ENCODE assay signal across 22 cellular contexts in the genomic region with DNA sequence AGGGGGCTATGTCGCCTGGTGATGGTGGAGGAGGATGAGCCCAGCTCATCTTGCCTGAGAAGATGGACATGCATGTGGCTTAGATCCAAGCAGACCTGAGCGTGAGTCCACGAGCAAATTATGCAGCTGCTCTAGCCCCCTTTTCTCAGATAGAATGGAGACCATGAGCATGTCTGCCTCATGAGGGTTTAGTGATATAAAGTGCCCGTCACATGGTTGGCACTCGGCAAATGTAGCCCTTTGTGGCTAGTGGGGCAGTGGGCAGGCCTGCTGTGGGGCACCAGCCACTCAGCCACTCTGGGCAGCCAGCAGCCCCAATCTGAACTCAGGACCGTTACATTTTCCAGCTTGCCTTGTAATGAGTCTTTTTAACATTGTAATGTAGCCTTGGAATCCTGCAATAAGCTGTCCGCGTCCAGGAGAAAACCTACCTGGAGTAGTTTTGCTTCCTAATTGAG.
"Had no signal": no experiment of that assay in that cellular context is flagged by ENCODE, and none has a peak within 500 bp of the region (broad histone marks: within the 10 kb centered on the region; RNA-seq: fewer than 3 reads in every experiment).

No MANE protein-coding gene starts in this region.

- H3K9me3 Mint-ChIP-seq: activated naive CD4-positive, alpha-beta T cell treated with anti-CD3 and anti-CD28 coated beads for 36 hours; activated T-helper 17 cell treated with anti-CD3 and anti-CD28 coated beads, Interleukin-2, amount 50 U/mL, for 72 hours; naive thymus-derived CD8-positive, alpha-beta T cell had no signal

- H3K4me1 Mint-ChIP-seq: activated T-helper 17 cell treated with anti-CD3 and anti-CD28 coated beads, Interleukin-2, amount 50 U/mL, for 72 hours; naive thymus-derived CD8-positive, alpha-beta T cell had no signal

- H3K27me3 ChIP-seq: body of pancreas, colonic mucosa, heart right ventricle, neutrophil, thyroid gland had no signal

- H3K4me3 ChIP-seq: body of pancreas, colonic mucosa, heart right ventricle, thyroid gland had no signal

- H3K9me3 ChIP-seq: body of pancreas, colonic mucosa, neutrophil, thyroid gland had no signal

- H3K4me3 Mint-ChIP-seq: activated naive CD4-positive, alpha-beta T cell treated with anti-CD3 and anti-CD28 coated beads for 36 hours; activated T-helper 17 cell treated with anti-CD3 and anti-CD28 coated beads, Interleukin-2, amount 50 U/mL, for 72 hours; naive thymus-derived CD8-positive, alpha-beta T cell had no signal

- H3K36me3 ChIP-seq: colonic mucosa, heart right ventricle, neutrophil, thyroid gland had no signal

- H3K4me1 ChIP-seq: colonic mucosa, heart right ventricle, thyroid gland had no signal

- DNase-seq: activated CD4-positive, CD25-positive, alpha-beta regulatory T cell treated with anti-CD3 and anti-CD28 coated beads, Interleukin-2, amount 50 U/mL, for 72 hours; activated naive CD4-positive, alpha-beta T cell treated with anti-CD3 and anti-CD28 coated beads for 36 hours; activated T-cell treated with anti-CD3 and anti-CD28 coated beads, Interleukin-2, amount 50 U/mL, for 1 hour; central memory CD4-positive, alpha-beta T cell; heart right ventricle; kidney glomerular epithelial cell; left ventricle myocardium superior; mesenchymal stem cell; stimulated activated CD4-positive, alpha-beta T cell treated with anti-CD3 and anti-CD28 coated beads, Interleukin-12 subunit alpha, Interleukin-12 subunit beta, amount 100 ng/mL, for 4 hours; stimulated activated CD4-positive, alpha-beta T cell treated with anti-CD3 and anti-CD28 coated beads, Interleukin-1b, Interleukin-23, amount 100 ng/mL, for 48 hours; stimulated activated CD8-positive, alpha-beta memory T cell treated with anti-CD3 and anti-CD28 coated beads, Interleukin-4, amount 100 ng/mL, for 48 hours; stimulated activated naive CD4-positive, alpha-beta T cell; SW 1271; T-helper 2 cell; thyroid gland had no signal

- H3K27ac ChIP-seq: body of pancreas, colonic mucosa, heart right ventricle, neutrophil, thyroid gland, VCaP had no signal

- ATAC-seq: activated T-helper 17 cell treated with anti-CD3 and anti-CD28 coated beads, Interleukin-2, amount 50 U/mL, for 72 hours; body of pancreas; esophagus mucosa; heart right ventricle; left ventricle myocardium superior; naive thymus-derived CD8-positive, alpha-beta T cell had no signal

- H3K36me3 Mint-ChIP-seq: naive thymus-derived CD8-positive, alpha-beta T cell had no signal

- H3K27ac Mint-ChIP-seq: activated naive CD4-positive, alpha-beta T cell treated with anti-CD3 and anti-CD28 coated beads for 36 hours; activated T-helper 17 cell treated with anti-CD3 and anti-CD28 coated beads, Interleukin-2, amount 50 U/mL, for 72 hours; naive thymus-derived CD8-positive, alpha-beta T cell had no signal
